33 cellular contexts compared by ENCODE assay signal in genomic region chr1:13779930-13780329, GRCh38.
DNase-seq lines count a peak whose midpoint lies in the region; ATAC-seq and TF ChIP-seq lines count a peak whose summit lies in the region.
"Had no signal": no experiment of that assay in that cellular context is flagged by ENCODE, and none has a peak within 500 bp of the region (broad histone marks: within the 10 kb centered on the region; RNA-seq: fewer than 3 reads in every experiment).

No MANE protein-coding gene starts in this region.

- H3K9me1 ChIP-seq in IMR-90 (ENCODE audit: insufficient read depth, low read length): peaks cover 22% of the 10 kb centered on the region

- POLR2A ChIA-PET in IMR-90 (lab: Charles Lee; ENCODE audit: unreplicated experiment): no interaction called here

- peaks cover 44% of the 10 kb centered on the region for H4K20me1 ChIP-seq in IMR-90 (ENCODE audit: insufficient read depth, low read length)

- H3K18ac ChIP-seq in IMR-90 (ENCODE audit: low read depth, low read length): no peak overlapping the region

- no peak for TF ChIP-seq RAD21 in IMR-90 (IDR thresholded peaks at IDR 0.05; ENCODE audit: low read length)

- H3K9me3 Mint-ChIP-seq in activated T-cell treated with anti-CD3 and anti-CD28 coated beads, Interleukin-2, amount 50 U/mL, for 72 hours: no peaks in the 10 kb centered on the region
- H3K9me3 Mint-ChIP-seq in activated T-cell treated with anti-CD3 and anti-CD28 coated beads, Interleukin-2, amount 50 U/mL, for 4 hours: no peaks in the 10 kb centered on the region
- no peaks in the 10 kb centered on the region for H3K9me3 Mint-ChIP-seq in activated T-helper 17 cell treated with anti-CD3 and anti-CD28 coated beads, Interleukin-2, amount 50 U/mL, for 72 hours
- no peaks in the 10 kb centered on the region for H3K9me3 Mint-ChIP-seq in stimulated activated naive B cell treated with anti-CD40 and anti-IgM and Interleukin-4, amounts not matched to agents 10 μg/mL and 1 μg/mL and 100 μg/mL, for 72 hours
- H3K9me3 Mint-ChIP-seq: activated T-helper 2 cell treated with anti-CD3 and anti-CD28 coated beads, Interferon-gamma antibody, Interleukin-2, Interleukin-4, amounts not matched to agents 10 μg/mL and 5 μg/mL and 100 μg/mL, durations not matched to agents 14 hours and 24 hours and 36 hours; nephron progenitor cell had no signal

- no peak overlapping the region for H2AK9ac ChIP-seq in IMR-90 (replicated peaks; ENCODE audit: low read depth, low read length, poor library complexity)

- dilution Hi-C loops in IMR-90 (cut with HindIII; ENCODE audit: low sequenced_read_pairs, unreplicated experiment): no loop called here

- intact Hi-C loops in IMR-90 (cut with micrococcal nuclease): no loop called here

- H3K23ac ChIP-seq in IMR-90 (ENCODE audit: low read depth, low read length): peak overlapping the region; percentile 13; the same call in 1 of the 2 replicates

- no peak overlapping the region for H3K27ac ChIP-seq in IMR-90 (ENCODE audit: insufficient read depth, low read length)
- H3K27ac ChIP-seq: A549; BLaER1 treated with 17β-estradiol and CSF1 and Interleukin-3, amounts not matched to agents 10 nM and 100 nM; parathyroid adenoma; right atrium auricular region; transverse colon; VCaP had no signal

- H3K27me3 Mint-ChIP-seq in activated T-cell treated with anti-CD3 and anti-CD28 coated beads, Interleukin-2, amount 50 U/mL, for 72 hours (ENCODE audit: low read depth): no peaks in the 10 kb centered on the region
- H3K27me3 Mint-ChIP-seq in activated T-cell treated with anti-CD3 and anti-CD28 coated beads, Interleukin-2, amount 50 U/mL, for 4 hours (ENCODE audit: low read depth): no peaks in the 10 kb centered on the region
- no peaks in the 10 kb centered on the region for H3K27me3 Mint-ChIP-seq in activated T-helper 17 cell treated with anti-CD3 and anti-CD28 coated beads, Interleukin-2, amount 50 U/mL, for 72 hours
- H3K27me3 Mint-ChIP-seq in stimulated activated naive B cell treated with anti-CD40 and anti-IgM and Interleukin-4, amounts not matched to agents 10 μg/mL and 1 μg/mL and 100 μg/mL, for 72 hours: no peaks in the 10 kb centered on the region
- H3K27me3 Mint-ChIP-seq: activated CD8-positive, alpha-beta memory T cell treated with anti-CD3 and anti-CD28 coated beads, Interleukin-2, amount 10 ng/mL, durations not matched to agents 7 days and 5 days; activated naive CD8-positive, alpha-beta T cell had no signal

- H3K79me1 ChIP-seq in IMR-90 (ENCODE audit: low read depth in 1 of 2, low read length in 2 of 2): peaks cover 34 to 88% of the 10 kb centered on the region in 2 experiments

- CTCF ChIA-PET in IMR-90 (lab: Yijun Ruan, JAX): no interaction called here

- peaks cover 3 to 28% of the 10 kb centered on the region in 2 donors for H3K36me3 Mint-ChIP-seq in activated T-cell treated with anti-CD3 and anti-CD28 coated beads, Interleukin-2, amount 50 U/mL, for 72 hours (ENCODE audit: insufficient read depth in 2 of 2)
- peaks cover 46% of the 10 kb centered on the region for H3K36me3 Mint-ChIP-seq in activated T-cell treated with anti-CD3 and anti-CD28 coated beads, Interleukin-2, amount 50 U/mL, for 4 hours (ENCODE audit: insufficient read depth)
- no peaks in the 10 kb centered on the region for H3K36me3 Mint-ChIP-seq in activated T-helper 17 cell treated with anti-CD3 and anti-CD28 coated beads, Interleukin-2, amount 50 U/mL, for 72 hours (ENCODE audit: low read depth)
- peaks cover 41 to 61% of the 10 kb centered on the region in 2 donors for H3K36me3 Mint-ChIP-seq in stimulated activated naive B cell treated with anti-CD40 and anti-IgM and Interleukin-4, amounts not matched to agents 10 μg/mL and 1 μg/mL and 100 μg/mL, for 72 hours

- peaks cover 41% of the 10 kb centered on the region for H3K36me3 ChIP-seq in IMR-90 (ENCODE audit: control insufficient read depth, insufficient read depth, low read length)

- H4K91ac ChIP-seq in IMR-90 (ENCODE audit: insufficient read depth, low read depth, low read length): no peak overlapping the region

- H3K4me1 Mint-ChIP-seq in activated T-cell treated with anti-CD3 and anti-CD28 coated beads, Interleukin-2, amount 50 U/mL, for 72 hours (ENCODE audit: low read depth): peaks cover 52% of the 10 kb centered on the region
- H3K4me1 Mint-ChIP-seq in activated T-cell treated with anti-CD3 and anti-CD28 coated beads, Interleukin-2, amount 50 U/mL, for 4 hours (ENCODE audit: low read depth): peaks cover 33% of the 10 kb centered on the region
- H3K4me1 Mint-ChIP-seq in activated T-helper 17 cell treated with anti-CD3 and anti-CD28 coated beads, Interleukin-2, amount 50 U/mL, for 72 hours: peaks cover 29% of the 10 kb centered on the region
- H3K4me1 Mint-ChIP-seq in stimulated activated naive B cell treated with anti-CD40 and anti-IgM and Interleukin-4, amounts not matched to agents 10 μg/mL and 1 μg/mL and 100 μg/mL, for 72 hours: peaks cover 27 to 38% of the 10 kb centered on the region in 2 donors
- H3K4me1 Mint-ChIP-seq: activated CD8-positive, alpha-beta memory T cell treated with anti-CD3 and anti-CD28 coated beads, Interleukin-2, amount 10 ng/mL, durations not matched to agents 7 days and 5 days had no signal

- no peak overlapping the region for H2BK120ac ChIP-seq in IMR-90 (ENCODE audit: low read depth, low read length)

- no peaks in the 10 kb centered on the region for H3K27me3 ChIP-seq in IMR-90 (ENCODE audit: control insufficient read depth, insufficient read depth, low read length)
- H3K27me3 ChIP-seq: BLaER1 treated with 17β-estradiol and CSF1 and Interleukin-3, amounts not matched to agents 10 nM and 100 nM; right atrium auricular region; transverse colon had no signal

- H3K4me1 ChIP-seq in IMR-90 (ENCODE audit: control insufficient read depth, insufficient read depth, low read length): peaks cover 30% of the 10 kb centered on the region
- H3K4me1 ChIP-seq: A549, Caco-2, parathyroid adenoma had no signal

- H2AK5ac ChIP-seq in IMR-90 (ENCODE audit: low read depth, low read length): no peak overlapping the region

- no TSS peak for BruUV-seq in IMR-90 (replicated peaks; lab: Mats Ljungman, UMichigan)

- H3K56ac ChIP-seq in IMR-90 (ENCODE audit: extremely low read depth, insufficient read depth, low read length): no peak overlapping the region

- no peak for TF ChIP-seq POLR2A in IMR-90 (IDR thresholded peaks at IDR 0.05; ENCODE audit: low read depth, low read length)

- ATAC-seq in activated T-cell treated with anti-CD3 and anti-CD28 coated beads, Interleukin-2, amount 50 U/mL, for 72 hours (replicated peaks in 1 of 2): no peak
- no peak for ATAC-seq in activated T-cell treated with anti-CD3 and anti-CD28 coated beads, Interleukin-2, amount 50 U/mL, for 4 hours
- ATAC-seq in IMR-90 (ENCODE audit: low read depth) (peak; percentile 45), HG02588 (IDR thresholded peaks at IDR 0.05; ENCODE audit: unreplicated experiment) (no peak), GM18907 (IDR thresholded peaks at IDR 0.05; ENCODE audit: unreplicated experiment) (no peak)
- ATAC-seq in activated T-helper 17 cell treated with anti-CD3 and anti-CD28 coated beads, Interleukin-2, amount 50 U/mL, for 72 hours (replicated peaks): no peak
- no peak for ATAC-seq in stimulated activated naive B cell treated with anti-CD40 and anti-IgM and Interleukin-4, amounts not matched to agents 10 μg/mL and 1 μg/mL and 100 μg/mL, for 72 hours (replicated peaks)
- ATAC-seq: A549; activated CD8-positive, alpha-beta memory T cell treated with anti-CD3 and anti-CD28 coated beads, Interleukin-2, amount 10 ng/mL, durations not matched to agents 7 days and 5 days; HepG2 had no signal

- in situ Hi-C loops in IMR-90 (cut with MboI; ENCODE audit: low sequenced_read_pairs): no loop called here

- H3K27ac Mint-ChIP-seq in activated T-cell treated with anti-CD3 and anti-CD28 coated beads, Interleukin-2, amount 50 U/mL, for 72 hours: peak overlapping the region; percentile 9
- peak overlapping the region; percentile 67 for H3K27ac Mint-ChIP-seq in activated T-helper 17 cell treated with anti-CD3 and anti-CD28 coated beads, Interleukin-2, amount 50 U/mL, for 72 hours
- H3K27ac Mint-ChIP-seq in stimulated activated naive B cell treated with anti-CD40 and anti-IgM and Interleukin-4, amounts not matched to agents 10 μg/mL and 1 μg/mL and 100 μg/mL, for 72 hours: peak overlapping the region; percentile 56
- H3K27ac Mint-ChIP-seq: activated CD8-positive, alpha-beta memory T cell treated with anti-CD3 and anti-CD28 coated beads, Interleukin-2, amount 10 ng/mL, durations not matched to agents 7 days and 5 days; activated naive CD8-positive, alpha-beta T cell; nephron progenitor cell had no signal

- H3K4ac ChIP-seq in IMR-90 (ENCODE audit: low read depth, low read length): no peak overlapping the region

- H3K4me2 ChIP-seq in IMR-90 (ENCODE audit: low read depth, low read length): peak overlapping the region; percentile 2; the same call in 1 of the 2 replicates
- H3K4me2 ChIP-seq: A549; BLaER1 treated with 17β-estradiol and CSF1 and Interleukin-3, amounts not matched to agents 10 nM and 100 nM; smooth muscle cell had no signal

- no peak overlapping the region for H3K4me3 ChIP-seq in IMR-90 (ENCODE audit: insufficient read depth, low read depth, low read length)
- H3K4me3 ChIP-seq: A549; BLaER1 treated with 17β-estradiol and CSF1 and Interleukin-3, amounts not matched to agents 10 nM and 100 nM; right atrium auricular region; smooth muscle cell; transverse colon had no signal

- no peak overlapping the region for H4K5ac ChIP-seq in IMR-90 (ENCODE audit: low read depth, low read length)

- no CpG with 5 or more reads among the region's 6 CpGs for WGBS in IMR-90 (ENCODE audit: extremely low coverage in 2 of 2, insufficient read length in 1 of 2), 2 experiments

- no peaks in the 10 kb centered on the region for H3K9me3 ChIP-seq in IMR-90 (ENCODE audit: control insufficient read depth, insufficient read depth, low read length)
- H3K9me3 ChIP-seq: A549; BLaER1 treated with 17β-estradiol and CSF1 and Interleukin-3, amounts not matched to agents 10 nM and 100 nM; Caco-2; right atrium auricular region; transverse colon had no signal

- no peak overlapping the region for H4K8ac ChIP-seq in IMR-90 (ENCODE audit: low read depth in 2 of 2, low read length in 2 of 2)

- H3K9ac ChIP-seq in IMR-90 (ENCODE audit: low read depth, low read length): no peak overlapping the region
- H3K9ac ChIP-seq: BLaER1 treated with 17β-estradiol and CSF1 and Interleukin-3, amounts not matched to agents 10 nM and 100 nM; parathyroid adenoma had no signal

- no peak overlapping the region for H3K14ac ChIP-seq in IMR-90 (replicated peaks; ENCODE audit: low read depth, low read length)

- no peak for TF ChIP-seq CTCF in IMR-90 (conservative IDR thresholded peaks at IDR 0.05; ENCODE audit: low read depth, low read length)

- no peak overlapping the region for H2BK5ac ChIP-seq in IMR-90 (ENCODE audit: low read depth, low read length, poor library complexity, severe bottlenecking)

- no peak overlapping the region for H3K4me3 Mint-ChIP-seq in activated T-cell treated with anti-CD3 and anti-CD28 coated beads, Interleukin-2, amount 50 U/mL, for 72 hours
- H3K4me3 Mint-ChIP-seq in activated T-cell treated with anti-CD3 and anti-CD28 coated beads, Interleukin-2, amount 50 U/mL, for 4 hours: no peak overlapping the region
- no peak overlapping the region for H3K4me3 Mint-ChIP-seq in activated T-helper 17 cell treated with anti-CD3 and anti-CD28 coated beads, Interleukin-2, amount 50 U/mL, for 72 hours
- H3K4me3 Mint-ChIP-seq in stimulated activated naive B cell treated with anti-CD40 and anti-IgM and Interleukin-4, amounts not matched to agents 10 μg/mL and 1 μg/mL and 100 μg/mL, for 72 hours: no peak overlapping the region
- H3K4me3 Mint-ChIP-seq: activated CD8-positive, alpha-beta memory T cell treated with anti-CD3 and anti-CD28 coated beads, Interleukin-2, amount 10 ng/mL, durations not matched to agents 7 days and 5 days; activated naive CD8-positive, alpha-beta T cell; nephron progenitor cell had no signal

- no peak overlapping the region for H2BK20ac ChIP-seq in IMR-90 (ENCODE audit: low read depth, low read length)

- H2BK15ac ChIP-seq in IMR-90 (ENCODE audit: low read depth, low read length): no peak overlapping the region

- no peak overlapping the region for H2AFZ ChIP-seq in IMR-90 (replicated peaks; ENCODE audit: low read length, poor library complexity)
- H2AFZ ChIP-seq: parathyroid adenoma had no signal

- DNase-seq in activated T-cell treated with anti-CD3 and anti-CD28 coated beads, Interleukin-2, amount 50 U/mL, for 72 hours: no peak
- DNase-seq in activated T-cell treated with anti-CD3 and anti-CD28 coated beads, Interleukin-2, amount 50 U/mL, for 4 hours: no peak
- DNase-seq in IMR-90: peak; percentile 63
- DNase-seq in stimulated activated naive B cell treated with anti-CD40 and anti-IgM and Interleukin-4, amounts not matched to agents 10 μg/mL and 1 μg/mL and 100 μg/mL, for 72 hours: no peak
- no peak for DNase-seq in NCI-H2107 treated with DMSO at 0.1 percent for 48 hours (lab: John Stamatoyannopoulos, UW; ENCODE audit: unreplicated experiment)
- DNase-seq: activated CD4-positive, alpha-beta T cell treated with anti-CD3 and anti-CD28 coated beads for 48 hours; activated CD8-positive, alpha-beta memory T cell treated with anti-CD3 and anti-CD28 coated beads, Interleukin-2, amount 10 ng/mL, durations not matched to agents 7 days and 5 days; anterior cingulate cortex; Caco-2; DMS79; effector CD4-positive, alpha-beta T cell; head of caudate nucleus; kidney; NCI-H1092; NCI-H2029; NCI-H345; NCI-H82; nephron progenitor cell; stimulated activated CD4-positive, alpha-beta T cell treated with anti-CD3 and anti-CD28 coated beads, Interleukin-1b, Interleukin-23, amount 100 ng/mL, for 48 hours; stimulated activated CD8-positive, alpha-beta memory T cell treated with anti-CD3 and anti-CD28 coated beads, Interleukin-4, amount 100 ng/mL, for 48 hours; transverse colon had no signal

Comparison
In these comparisons a context has a peak if more than half of its experiments do, and no peak if none do; other contexts are left out.
1. H3K27ac Mint-ChIP-seq: peak in every context shown above with its lines; median percentile 67 in activated T-helper 17 cell treated with anti-CD3 and anti-CD28 coated beads, Interleukin-2, amount 50 U/mL, for 72 hours; 56 in stimulated activated naive B cell treated with anti-CD40 and anti-IgM and Interleukin-4, amounts not matched to agents 10 μg/mL and 1 μg/mL and 100 μg/mL, for 72 hours; 9 in activated T-cell treated with anti-CD3 and anti-CD28 coated beads, Interleukin-2, amount 50 U/mL, for 72 hours.